Comparison of ENCODE assay signal across 2 cellular contexts in the genomic region with DNA sequence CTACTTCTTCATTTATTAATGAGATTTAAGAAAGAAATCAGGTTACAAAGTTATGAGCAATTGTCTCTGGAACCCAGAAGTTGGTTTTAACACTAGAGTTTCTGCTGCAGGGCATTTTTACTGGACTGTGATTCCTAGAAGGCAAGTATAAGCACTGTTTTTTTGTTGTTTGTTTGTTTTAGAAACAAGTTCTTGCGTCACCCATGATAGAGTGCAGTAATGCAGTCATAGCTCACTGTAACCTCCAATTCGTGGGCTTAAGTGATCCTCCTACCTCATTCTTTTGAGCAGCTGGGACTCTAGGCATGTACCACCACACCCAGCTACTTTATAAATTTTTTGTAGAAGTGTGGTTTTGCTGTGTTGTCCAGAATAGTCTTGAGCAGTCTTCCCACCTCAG.
TF ChIP-seq lines count a peak whose summit lies in the region.

No MANE protein-coding gene starts in this region.

TF ChIP-seq in HEK293, 187 proteins besides CTCF, POLR2A, EP300 and RAD21 (continues in another document):
- peak; percentile 50; the same call in 1 of the 2 replicates for TF ChIP-seq ZNF558 (tag by site-specific recombination; IDR thresholded peaks at IDR 0.05)
- peak; percentile 70; the same call in 1 of the 2 replicates for TF ChIP-seq ZBTB21 (tag by site-specific recombination; IDR thresholded peaks at IDR 0.05)
- no peak for TF ChIP-seq ZNF654 (tag by site-specific recombination; IDR thresholded peaks at IDR 0.05; ENCODE audit: low read depth)
- peak; percentile 66 for TF ChIP-seq ZFHX2 (tag by site-specific recombination; conservative IDR thresholded peaks at IDR 0.05)
- peak; percentile 39; the same call in 1 of the 2 replicates for TF ChIP-seq EGR2 (tag by site-specific recombination; IDR thresholded peaks at IDR 0.05; ENCODE audit: low read depth)
- no peak for TF ChIP-seq ZNF777 (tag by site-specific recombination; IDR thresholded peaks at IDR 0.05; ENCODE audit: borderline replicate concordance)
- TF ChIP-seq, protein P1, sequence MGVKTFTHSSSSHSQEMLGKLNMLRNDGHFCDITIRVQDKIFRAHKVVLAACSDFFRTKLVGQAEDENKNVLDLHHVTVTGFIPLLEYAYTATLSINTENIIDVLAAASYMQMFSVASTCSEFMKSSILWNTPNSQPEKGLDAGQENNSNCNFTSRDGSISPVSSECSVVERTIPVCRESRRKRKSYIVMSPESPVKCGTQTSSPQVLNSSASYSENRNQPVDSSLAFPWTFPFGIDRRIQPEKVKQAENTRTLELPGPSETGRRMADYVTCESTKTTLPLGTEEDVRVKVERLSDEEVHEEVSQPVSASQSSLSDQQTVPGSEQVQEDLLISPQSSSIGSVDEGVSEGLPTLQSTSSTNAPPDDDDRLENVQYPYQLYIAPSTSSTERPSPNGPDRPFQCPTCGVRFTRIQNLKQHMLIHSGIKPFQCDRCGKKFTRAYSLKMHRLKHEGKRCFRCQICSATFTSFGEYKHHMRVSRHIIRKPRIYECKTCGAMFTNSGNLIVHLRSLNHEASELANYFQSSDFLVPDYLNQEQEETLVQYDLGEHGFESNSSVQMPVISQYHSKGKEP (tag by site-specific recombination; IDR thresholded peaks at IDR 0.05): 0 out of 2 replicates have a peak, but pooled peaks have one; percentile 30
- TF ChIP-seq, protein P2, sequence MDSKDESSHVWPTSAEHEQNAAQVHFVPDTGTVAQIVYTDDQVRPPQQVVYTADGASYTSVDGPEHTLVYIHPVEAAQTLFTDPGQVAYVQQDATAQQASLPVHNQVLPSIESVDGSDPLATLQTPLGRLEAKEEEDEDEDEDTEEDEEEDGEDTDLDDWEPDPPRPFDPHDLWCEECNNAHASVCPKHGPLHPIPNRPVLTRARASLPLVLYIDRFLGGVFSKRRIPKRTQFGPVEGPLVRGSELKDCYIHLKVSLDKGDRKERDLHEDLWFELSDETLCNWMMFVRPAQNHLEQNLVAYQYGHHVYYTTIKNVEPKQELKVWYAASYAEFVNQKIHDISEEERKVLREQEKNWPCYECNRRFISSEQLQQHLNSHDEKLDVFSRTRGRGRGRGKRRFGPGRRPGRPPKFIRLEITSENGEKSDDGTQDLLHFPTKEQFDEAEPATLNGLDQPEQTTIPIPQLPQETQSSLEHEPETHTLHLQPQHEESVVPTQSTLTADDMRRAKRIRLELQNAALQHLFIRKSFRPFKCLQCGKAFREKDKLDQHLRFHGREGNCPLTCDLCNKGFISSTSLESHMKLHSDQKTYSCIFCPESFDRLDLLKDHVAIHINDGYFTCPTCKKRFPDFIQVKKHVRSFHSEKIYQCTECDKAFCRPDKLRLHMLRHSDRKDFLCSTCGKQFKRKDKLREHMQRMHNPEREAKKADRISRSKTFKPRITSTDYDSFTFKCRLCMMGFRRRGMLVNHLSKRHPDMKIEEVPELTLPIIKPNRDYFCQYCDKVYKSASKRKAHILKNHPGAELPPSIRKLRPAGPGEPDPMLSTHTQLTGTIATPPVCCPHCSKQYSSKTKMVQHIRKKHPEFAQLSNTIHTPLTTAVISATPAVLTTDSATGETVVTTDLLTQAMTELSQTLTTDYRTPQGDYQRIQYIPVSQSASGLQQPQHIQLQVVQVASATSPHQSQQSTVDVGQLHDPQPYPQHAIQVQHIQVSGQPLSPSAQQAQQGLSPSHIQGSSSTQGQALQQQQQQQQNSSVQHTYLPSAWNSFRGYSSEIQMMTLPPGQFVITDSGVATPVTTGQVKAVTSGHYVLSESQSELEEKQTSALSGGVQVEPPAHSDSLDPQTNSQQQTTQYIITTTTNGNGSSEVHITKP (tag by site-specific recombination; IDR thresholded peaks at IDR 0.05): 0 out of 2 replicates have a peak, but pooled peaks have one; percentile 27
- TF ChIP-seq ZEB2 (tag by site-specific recombination; IDR thresholded peaks at IDR 0.05): peak; percentile 48; the same call in 1 of the 2 replicates
- TF ChIP-seq, protein P3, sequence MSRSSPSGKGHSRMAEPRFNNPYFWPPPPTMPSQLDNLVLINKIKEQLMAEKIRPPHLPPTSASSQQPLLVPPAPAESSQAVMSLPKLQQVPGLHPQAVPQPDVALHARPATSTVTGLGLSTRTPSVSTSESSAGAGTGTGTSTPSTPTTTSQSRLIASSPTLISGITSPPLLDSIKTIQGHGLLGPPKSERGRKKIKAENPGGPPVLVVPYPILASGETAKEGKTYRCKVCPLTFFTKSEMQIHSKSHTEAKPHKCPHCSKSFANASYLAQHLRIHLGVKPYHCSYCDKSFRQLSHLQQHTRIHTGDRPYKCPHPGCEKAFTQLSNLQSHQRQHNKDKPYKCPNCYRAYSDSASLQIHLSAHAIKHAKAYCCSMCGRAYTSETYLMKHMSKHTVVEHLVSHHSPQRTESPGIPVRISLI (tag by site-specific recombination; IDR thresholded peaks at IDR 0.05): peak; percentile 72
- TF ChIP-seq ZNF629 (tag by site-specific recombination; IDR thresholded peaks at IDR 0.05): peak; percentile 89
- TF ChIP-seq ZBTB17 (tag by site-specific recombination; IDR thresholded peaks at IDR 0.05): peak; percentile 25; the same call in 1 of the 2 replicates
- TF ChIP-seq SP7 (tag by site-specific recombination; IDR thresholded peaks at IDR 0.05): 0 out of 2 replicates have a peak, but pooled peaks have one; percentile 44
- TF ChIP-seq, protein P4, sequence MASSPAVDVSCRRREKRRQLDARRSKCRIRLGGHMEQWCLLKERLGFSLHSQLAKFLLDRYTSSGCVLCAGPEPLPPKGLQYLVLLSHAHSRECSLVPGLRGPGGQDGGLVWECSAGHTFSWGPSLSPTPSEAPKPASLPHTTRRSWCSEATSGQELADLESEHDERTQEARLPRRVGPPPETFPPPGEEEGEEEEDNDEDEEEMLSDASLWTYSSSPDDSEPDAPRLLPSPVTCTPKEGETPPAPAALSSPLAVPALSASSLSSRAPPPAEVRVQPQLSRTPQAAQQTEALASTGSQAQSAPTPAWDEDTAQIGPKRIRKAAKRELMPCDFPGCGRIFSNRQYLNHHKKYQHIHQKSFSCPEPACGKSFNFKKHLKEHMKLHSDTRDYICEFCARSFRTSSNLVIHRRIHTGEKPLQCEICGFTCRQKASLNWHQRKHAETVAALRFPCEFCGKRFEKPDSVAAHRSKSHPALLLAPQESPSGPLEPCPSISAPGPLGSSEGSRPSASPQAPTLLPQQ (tag by site-specific recombination; IDR thresholded peaks at IDR 0.05): peak; percentile 38; the same call in 1 of the 2 replicates
- TF ChIP-seq PRDM6 (tag by site-specific recombination; IDR thresholded peaks at IDR 0.05): peak; percentile 48
- no peak for TF ChIP-seq ZNF585B (tag by site-specific recombination; IDR thresholded peaks at IDR 0.05)

TF ChIP-seq in HepG2, 621 proteins besides CTCF, POLR2A, EP300 and RAD21:
- TF ChIP-seq FOXP1 (IDR thresholded peaks at IDR 0.05) (no peak), FOXP1 (CRISPR knock-in tag; IDR thresholded peaks at IDR 0.05) (peak; percentile 68), PAX8 (CRISPR knock-in tag; IDR thresholded peaks at IDR 0.05; ENCODE audit: borderline replicate concordance) (no peak), GATAD2A (CRISPR knock-in tag; IDR thresholded peaks at IDR 0.05) (0 out of 2 replicates have a peak, but pooled peaks have one; percentile 19), ZNF136 (CRISPR knock-in tag; IDR thresholded peaks at IDR 0.05; ENCODE audit: low read depth) (no peak), CEBPB (IDR thresholded peaks at IDR 0.05; ENCODE audit: borderline replicate concordance, low read depth, low read length) (peak; percentile 88), ZNF547 (CRISPR knock-in tag; IDR thresholded peaks at IDR 0.05) (no peak), BCL6 (CRISPR knock-in tag; IDR thresholded peaks at IDR 0.05) (peak; percentile 98), CEBPG (CRISPR knock-in tag; IDR thresholded peaks at IDR 0.05) (peak; percentile 43; the same call in 1 of the 2 replicates), MLX (CRISPR knock-in tag; IDR thresholded peaks at IDR 0.05) (no peak), FOXA3 (CRISPR knock-in tag; IDR thresholded peaks at IDR 0.05) (0 out of 2 replicates have a peak, but pooled peaks have one; percentile 30)
- TF ChIP-seq, protein P5, sequence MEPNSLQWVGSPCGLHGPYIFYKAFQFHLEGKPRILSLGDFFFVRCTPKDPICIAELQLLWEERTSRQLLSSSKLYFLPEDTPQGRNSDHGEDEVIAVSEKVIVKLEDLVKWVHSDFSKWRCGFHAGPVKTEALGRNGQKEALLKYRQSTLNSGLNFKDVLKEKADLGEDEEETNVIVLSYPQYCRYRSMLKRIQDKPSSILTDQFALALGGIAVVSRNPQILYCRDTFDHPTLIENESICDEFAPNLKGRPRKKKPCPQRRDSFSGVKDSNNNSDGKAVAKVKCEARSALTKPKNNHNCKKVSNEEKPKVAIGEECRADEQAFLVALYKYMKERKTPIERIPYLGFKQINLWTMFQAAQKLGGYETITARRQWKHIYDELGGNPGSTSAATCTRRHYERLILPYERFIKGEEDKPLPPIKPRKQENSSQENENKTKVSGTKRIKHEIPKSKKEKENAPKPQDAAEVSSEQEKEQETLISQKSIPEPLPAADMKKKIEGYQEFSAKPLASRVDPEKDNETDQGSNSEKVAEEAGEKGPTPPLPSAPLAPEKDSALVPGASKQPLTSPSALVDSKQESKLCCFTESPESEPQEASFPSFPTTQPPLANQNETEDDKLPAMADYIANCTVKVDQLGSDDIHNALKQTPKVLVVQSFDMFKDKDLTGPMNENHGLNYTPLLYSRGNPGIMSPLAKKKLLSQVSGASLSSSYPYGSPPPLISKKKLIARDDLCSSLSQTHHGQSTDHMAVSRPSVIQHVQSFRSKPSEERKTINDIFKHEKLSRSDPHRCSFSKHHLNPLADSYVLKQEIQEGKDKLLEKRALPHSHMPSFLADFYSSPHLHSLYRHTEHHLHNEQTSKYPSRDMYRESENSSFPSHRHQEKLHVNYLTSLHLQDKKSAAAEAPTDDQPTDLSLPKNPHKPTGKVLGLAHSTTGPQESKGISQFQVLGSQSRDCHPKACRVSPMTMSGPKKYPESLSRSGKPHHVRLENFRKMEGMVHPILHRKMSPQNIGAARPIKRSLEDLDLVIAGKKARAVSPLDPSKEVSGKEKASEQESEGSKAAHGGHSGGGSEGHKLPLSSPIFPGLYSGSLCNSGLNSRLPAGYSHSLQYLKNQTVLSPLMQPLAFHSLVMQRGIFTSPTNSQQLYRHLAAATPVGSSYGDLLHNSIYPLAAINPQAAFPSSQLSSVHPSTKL (CRISPR knock-in tag; IDR thresholded peaks at IDR 0.05): peak; percentile 7; the same call in 1 of the 2 replicates
- TF ChIP-seq, protein P6, sequence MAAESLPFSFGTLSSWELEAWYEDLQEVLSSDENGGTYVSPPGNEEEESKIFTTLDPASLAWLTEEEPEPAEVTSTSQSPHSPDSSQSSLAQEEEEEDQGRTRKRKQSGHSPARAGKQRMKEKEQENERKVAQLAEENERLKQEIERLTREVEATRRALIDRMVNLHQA (CRISPR knock-in tag; IDR thresholded peaks at IDR 0.05): no peak
